Comparison of ENCODE assay signal across 8 cellular contexts in the genomic region with DNA sequence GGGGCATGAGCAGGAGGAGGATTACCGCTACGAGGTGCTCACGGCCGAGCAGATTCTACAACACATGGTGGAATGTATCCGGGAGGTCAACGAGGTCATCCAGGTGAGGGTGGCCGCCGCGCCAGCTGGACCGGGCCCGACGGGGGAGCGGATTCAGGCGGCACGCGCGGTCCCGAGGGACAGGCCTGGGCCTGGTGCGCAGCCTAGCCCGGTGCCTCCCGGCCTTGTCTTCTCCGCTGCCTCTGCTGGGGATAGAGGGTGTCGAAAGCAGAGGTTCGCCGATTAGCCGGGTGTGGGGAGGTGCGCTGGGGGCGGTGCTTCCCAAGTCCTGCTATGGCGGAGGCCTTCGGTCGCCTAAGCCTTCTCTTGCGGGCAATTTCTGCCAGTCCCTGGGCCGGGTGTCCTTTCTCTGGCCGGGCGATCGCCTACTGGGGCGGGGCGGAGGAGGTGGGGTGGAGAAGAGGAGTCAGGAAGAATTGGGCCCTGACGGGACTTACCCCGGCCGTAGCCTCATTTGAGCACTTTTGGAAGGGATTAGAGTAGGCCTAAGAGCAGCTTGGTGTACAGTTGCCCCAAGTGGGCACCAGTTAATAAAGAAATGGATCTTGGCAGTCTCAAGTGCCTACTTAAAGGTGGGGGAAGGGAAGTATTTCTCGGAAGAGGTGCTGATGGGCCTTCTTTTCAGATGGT. TPM values are rescaled to one million over a fixed set of nuclear protein-coding genes. Genes with fewer than 3 reads are reported as not detected.
DNase-seq lines count a peak whose midpoint lies in the region; TF ChIP-seq lines count a peak whose summit lies in the region.

No MANE protein-coding gene starts in this region.

- DNase-seq in GM04504 (ENCODE audit: low read depth) (peak; percentile 48), HEK293T (ENCODE audit: extremely low spot score) (peak; percentile 47), NB4 (ENCODE audit: low read depth) (peak; percentile 93), T-helper 1 cell (peak; percentile 63 to 83 (median 76)), amniotic epithelial cell (ENCODE audit: low read depth) (peak; percentile 82), right atrium auricular region (ENCODE audit: low spot score) (peak; percentile 83), putamen (ENCODE audit: low spot score) (peak; percentile 50), uterus (peak; percentile 70)

- no peaks in the 10 kb centered on the region for H3K36me3 ChIP-seq in right atrium auricular region
- H3K36me3 ChIP-seq in uterus = no peaks in the 10 kb centered on the region

- H3K27me3 ChIP-seq in right atrium auricular region = no peaks in the 10 kb centered on the region
- no peaks in the 10 kb centered on the region for H3K27me3 ChIP-seq in uterus

- H3K9me3 ChIP-seq in right atrium auricular region (no peaks in the 10 kb centered on the region), uterus (no peaks in the 10 kb centered on the region)

- intact Hi-C loops in uterus (cut with DNase I; ENCODE audit: low total_unique reads) = no loop called here

- TF ChIP-seq CTCF in NB4 (IDR thresholded peaks at IDR 0.05; ENCODE audit: low read depth, low read length) = no peak
- no peak for TF ChIP-seq CTCF in right atrium auricular region (IDR thresholded peaks at IDR 0.05)
- peak in 1 of 4 experiments; percentile 22 for TF ChIP-seq CTCF in uterus (IDR thresholded peaks at IDR 0.05)

- CTCF ChIA-PET in HEK293T (lab: Yijun Ruan, JAX) = no interaction called here

- POLR2A ChIA-PET in HEK293T (lab: Yijun Ruan, JAX) = interaction anchor here (0.8 to 1.2 kb wide), 3 partner anchors 13 to 245 kb away, joined by 3 to 4 read pairs (median 3); no protein-coding TSS in a partner anchor

- TF ChIP-seq POLR2A in NB4 (IDR thresholded peaks at IDR 0.05; ENCODE audit: extremely low read depth, insufficient read length) = peak; percentile 37
- TF ChIP-seq POLR2A in uterus (IDR thresholded peaks at IDR 0.05) = peak; percentile 50 to 59

- H3K27ac ChIP-seq in right atrium auricular region (peak overlapping the region; percentile 99 to 100), uterus (peak overlapping the region; percentile 99)

- H3K4me1 ChIP-seq in right atrium auricular region = peaks cover 0 to 42% of the 10 kb centered on the region in 2 donors
- H3K4me1 ChIP-seq in uterus = peaks cover 10 to 13% of the 10 kb centered on the region in 2 donors

- H3K4me3 ChIP-seq in NB4 (ENCODE audit: low read depth, low read length) = peak overlapping the region; percentile 95
- peak overlapping the region; percentile 88 to 90 for H3K4me3 ChIP-seq in right atrium auricular region
- peak overlapping the region; percentile 85 to 86 for H3K4me3 ChIP-seq in uterus

TF ChIP-seq in HEK293T, 16 proteins besides CTCF, POLR2A, EP300 and RAD21:
- TF ChIP-seq ARNT (IDR thresholded peaks at IDR 0.05) = no peak
- 0 out of 2 replicates have a peak, but pooled peaks have one; percentile 22 for TF ChIP-seq L3MBTL2 (conservative IDR thresholded peaks at IDR 0.05)

RNA-seq across cellular contexts. Expression of a gene that starts 0.9 kb away (rescaled TPM):
- 10 to 100 TPM; 40.7 to 41.5 TPM for total RNA-seq in right atrium auricular region
- 100 to 1,000 TPM in 1 of 4 donors, 10 to 100 TPM in 3; 28.2 to 215 (median 53.7) TPM for total RNA-seq in uterus

Comparison
In these comparisons a context has a peak if more than half of its experiments do, and no peak if none do; other contexts are left out.
1. Peak in every context shown above with its lines: DNase-seq, H3K4me3 ChIP-seq and H3K27ac ChIP-seq.